33 cellular contexts compared by ENCODE assay signal in the genomic region with DNA sequence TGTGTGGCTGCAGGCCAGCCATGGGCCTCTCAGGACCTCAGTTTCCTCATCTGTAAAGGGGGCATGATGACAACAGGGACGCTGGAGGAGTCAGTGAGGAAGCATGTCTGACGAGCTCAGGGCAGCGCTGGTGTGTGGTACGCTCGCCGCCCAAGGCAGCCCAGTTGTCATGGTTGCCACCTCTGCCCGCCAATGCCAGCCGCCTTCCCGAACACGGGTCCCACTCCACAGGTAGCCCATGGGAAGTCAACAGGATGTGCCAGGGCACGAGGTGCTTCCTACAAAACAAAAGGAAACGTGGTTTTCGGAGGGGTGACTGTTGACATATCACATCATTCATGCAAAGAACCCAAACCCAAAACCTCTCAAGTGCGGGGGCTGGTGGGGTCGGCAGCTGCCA.
"Had no signal": no experiment of that assay in that cellular context is flagged by ENCODE, and none has a peak within 500 bp of the region (broad histone marks: within the 10 kb centered on the region; RNA-seq: fewer than 3 reads in every experiment).

No MANE protein-coding gene starts in this region.

- H3K4me3 ChIP-seq: dorsolateral prefrontal cortex, esophagus muscularis mucosa, gastrocnemius medialis, heart left ventricle had no signal

- H3K27ac Mint-ChIP-seq: activated CD4-positive, alpha-beta memory T cell treated with anti-CD3 and anti-CD28 coated beads for 36 hours; activated CD4-positive, alpha-beta T cell treated with anti-CD3 and anti-CD28 coated beads for 36 hours; activated CD4-positive, alpha-beta T cell treated with anti-CD3 and anti-CD28 coated beads, Interleukin-2, amount 10 ng/mL, durations not matched to agents 24 days and 14 days; activated naive CD8-positive, alpha-beta T cell; activated T-cell treated with anti-CD3 and anti-CD28 coated beads, Interleukin-2, amount 50 U/mL, for 24 hours; activated T-cell treated with anti-CD3 and anti-CD28 coated beads, Interleukin-2, amount 50 U/mL, for 72 hours; endodermal cell; T-helper 17 cell; T-helper 2 cell treated with Interferon-gamma antibody and Interleukin-4, amounts not matched to agents 5 μg/mL and 100 μg/mL, for 36 hours had no signal

- ATAC-seq: activated CD4-positive, alpha-beta T cell treated with anti-CD3 and anti-CD28 coated beads for 36 hours; activated T-cell treated with anti-CD3 and anti-CD28 coated beads, Interleukin-2, amount 50 U/mL, for 72 hours; foreskin keratinocyte; gastrocnemius medialis; heart left ventricle; T-helper 17 cell had no signal

- FAIRE-seq: astrocyte, bronchial epithelial cell had no signal

- H3K4me1 ChIP-seq: foreskin keratinocyte, gastrocnemius medialis had no signal

- DNase-seq: activated CD4-positive, alpha-beta memory T cell treated with anti-CD3 and anti-CD28 coated beads for 36 hours; activated CD4-positive, alpha-beta T cell treated with anti-CD3 and anti-CD28 coated beads for 36 hours; activated CD4-positive, alpha-beta T cell treated with anti-CD3 and anti-CD28 coated beads, Interleukin-2, amount 10 ng/mL, durations not matched to agents 24 days and 14 days; activated CD4-positive, CD25-positive, alpha-beta regulatory T cell; activated CD4-positive, CD25-positive, alpha-beta regulatory T cell treated with anti-CD3 and anti-CD28 coated beads, Interleukin-2, amount 50 U/mL, for 72 hours; activated CD8-positive, alpha-beta memory T cell treated with anti-CD3 and anti-CD28 coated beads, Interleukin-2, amount 50 U/mL, for 48 hours; activated effector memory CD4-positive, alpha-beta T cell treated with Interleukin-2 at 50 U/mL for 16 hours; activated gamma-delta T cell treated with Interleukin-2 at 50 U/mL for 16 hours; activated naive CD4-positive, alpha-beta T cell treated with anti-CD3 and anti-CD28 coated beads, Interleukin-2, amount 50 U/mL, for 16 hours; activated naive CD4-positive, alpha-beta T cell treated with Interleukin-2 at 50 U/mL for 16 hours; activated T-cell treated with anti-CD3 and anti-CD28 coated beads for 4 hours; activated T-cell treated with anti-CD3 and anti-CD28 coated beads, Interleukin-2, amount 50 U/mL, for 24 hours; activated T-cell treated with anti-CD3 and anti-CD28 coated beads, Interleukin-2, amount 50 U/mL, for 72 hours; amniotic stem cell; anterior cingulate cortex; brain microvascular endothelial cell; dorsolateral prefrontal cortex; effector memory CD4-positive, alpha-beta T cell; endodermal cell; erythroblast; foreskin keratinocyte; gastrocnemius medialis; glutamatergic neuron; T-helper 1 cell; T-helper 17 cell; T1000 had no signal

- H3K36me3 Mint-ChIP-seq: activated naive CD8-positive, alpha-beta T cell had no signal

- H3K4me3 Mint-ChIP-seq: activated CD4-positive, alpha-beta memory T cell treated with anti-CD3 and anti-CD28 coated beads for 36 hours; activated CD4-positive, alpha-beta T cell treated with anti-CD3 and anti-CD28 coated beads for 36 hours; activated CD4-positive, alpha-beta T cell treated with anti-CD3 and anti-CD28 coated beads, Interleukin-2, amount 10 ng/mL, durations not matched to agents 24 days and 14 days; activated naive CD8-positive, alpha-beta T cell; activated T-cell treated with anti-CD3 and anti-CD28 coated beads, Interleukin-2, amount 50 U/mL, for 24 hours; activated T-cell treated with anti-CD3 and anti-CD28 coated beads, Interleukin-2, amount 50 U/mL, for 72 hours; central memory CD8-positive, alpha-beta T cell; endodermal cell; T-helper 17 cell; T-helper 2 cell treated with Interferon-gamma antibody and Interleukin-4, amounts not matched to agents 5 μg/mL and 100 μg/mL, for 36 hours had no signal

- H3K27me3 ChIP-seq: brain microvascular endothelial cell, dorsolateral prefrontal cortex, esophagus muscularis mucosa, foreskin keratinocyte, gastrocnemius medialis, heart left ventricle had no signal

- H3K9me3 ChIP-seq: esophagus muscularis mucosa, gastrocnemius medialis, heart left ventricle had no signal

- H3K4me1 Mint-ChIP-seq: activated CD4-positive, alpha-beta T cell treated with anti-CD3 and anti-CD28 coated beads for 36 hours; endodermal cell had no signal

- H3K9me3 Mint-ChIP-seq: activated CD4-positive, alpha-beta memory T cell treated with anti-CD3 and anti-CD28 coated beads for 36 hours; activated CD4-positive, alpha-beta T cell treated with anti-CD3 and anti-CD28 coated beads, Interleukin-2, amount 10 ng/mL, durations not matched to agents 24 days and 14 days; activated T-cell treated with anti-CD3 and anti-CD28 coated beads, Interleukin-2, amount 50 U/mL, for 24 hours; activated T-cell treated with anti-CD3 and anti-CD28 coated beads, Interleukin-2, amount 50 U/mL, for 72 hours; central memory CD8-positive, alpha-beta T cell; endodermal cell; T-helper 2 cell treated with Interferon-gamma antibody and Interleukin-4, amounts not matched to agents 5 μg/mL and 100 μg/mL, for 36 hours had no signal

- H3K27me3 Mint-ChIP-seq: activated CD4-positive, alpha-beta memory T cell treated with anti-CD3 and anti-CD28 coated beads for 36 hours; activated CD4-positive, alpha-beta T cell treated with anti-CD3 and anti-CD28 coated beads for 36 hours; activated CD4-positive, alpha-beta T cell treated with anti-CD3 and anti-CD28 coated beads, Interleukin-2, amount 10 ng/mL, durations not matched to agents 24 days and 14 days; activated naive CD8-positive, alpha-beta T cell; activated T-cell treated with anti-CD3 and anti-CD28 coated beads, Interleukin-2, amount 50 U/mL, for 24 hours; central memory CD8-positive, alpha-beta T cell; T-helper 17 cell had no signal

- H3K27ac ChIP-seq: brain microvascular endothelial cell, dorsolateral prefrontal cortex, esophagus muscularis mucosa, foreskin keratinocyte, gastrocnemius medialis, heart left ventricle had no signal
